8 cellular contexts compared by ENCODE assay signal in the genomic region with DNA sequence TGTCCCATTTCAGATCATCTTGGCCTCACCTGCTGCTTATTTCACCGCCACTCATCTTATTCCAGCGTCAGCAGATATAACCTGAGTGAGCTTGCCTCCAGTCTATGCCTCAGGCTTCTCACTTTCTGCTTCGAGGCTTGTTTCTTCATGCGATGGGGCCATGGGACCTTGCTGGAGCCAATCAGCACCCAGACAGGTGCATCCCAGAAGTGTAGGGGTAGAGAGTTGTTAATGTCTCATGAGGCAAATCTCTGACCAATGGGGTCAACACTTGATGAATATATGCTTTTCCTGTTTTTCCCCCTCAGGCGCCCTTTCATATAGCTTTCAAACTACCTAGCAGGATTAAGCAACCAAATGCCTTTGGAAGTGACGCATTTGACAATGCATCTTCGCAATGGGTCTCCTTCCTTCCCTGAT.
DNase-seq lines count a peak whose midpoint lies in the region; TF ChIP-seq lines count a peak whose summit lies in the region.

No MANE protein-coding gene starts in this region.

- H3K4me1 ChIP-seq in Loucy (ENCODE audit: insufficient read depth, low read length, poor library complexity, severe bottlenecking) (peaks cover 13% of the 10 kb centered on the region), parathyroid adenoma (peaks cover 5% of the 10 kb centered on the region)

- H3K4me3 ChIP-seq in Loucy (ENCODE audit: low read length, poor library complexity, severe bottlenecking) (peak overlapping the region; percentile 90), choroid plexus epithelial cell (ENCODE audit: low read depth, low read length) (peak overlapping the region; percentile 99), parathyroid adenoma (ENCODE audit: low read depth, low read length) (peak overlapping the region; percentile 96)

- DNase-seq in DMS79 (lab: John Stamatoyannopoulos, UW) (peak; percentile 81), choroid plexus epithelial cell (ENCODE audit: low read depth) (no peak), DMS 273 (lab: John Stamatoyannopoulos, UW; ENCODE audit: unreplicated experiment) (no peak), GM20000 (ENCODE audit: low spot score) (no peak), NCI-H2029 (lab: John Stamatoyannopoulos, UW) (no peak)
- DNase-seq in central memory CD4-positive, alpha-beta T cell, result no peak

- H3K36me3 ChIP-seq in Loucy (ENCODE audit: insufficient read depth, low read length) (no peaks in the 10 kb centered on the region), parathyroid adenoma (ENCODE audit: control insufficient read depth, insufficient read depth, low read length) (no peaks in the 10 kb centered on the region)

- H3K9me3 ChIP-seq in Loucy (ENCODE audit: insufficient read depth, low read depth, low read length) (no peaks in the 10 kb centered on the region), parathyroid adenoma (ENCODE audit: control insufficient read depth, low read length) (no peaks in the 10 kb centered on the region)

- H3K9ac ChIP-seq in Loucy (ENCODE audit: low read depth, low read length, poor library complexity, severe bottlenecking), result peak overlapping the region; percentile 69
- no peak overlapping the region for H3K9ac ChIP-seq in parathyroid adenoma

- H2AFZ ChIP-seq in Loucy (ENCODE audit: low read length), result peak overlapping the region; percentile 94
- peak overlapping the region; percentile 76 for H2AFZ ChIP-seq in parathyroid adenoma

- H3K4me2 ChIP-seq in Loucy (ENCODE audit: low read depth, low read length, poor library complexity, severe bottlenecking), result peak overlapping the region; percentile 82
- peak overlapping the region; percentile 70 for H3K4me2 ChIP-seq in parathyroid adenoma (ENCODE audit: low read length)

- H3F3A ChIP-seq in Loucy (ENCODE audit: low read depth), result no peaks in the 10 kb centered on the region

- H3K9me2 ChIP-seq in Loucy (replicated peaks; ENCODE audit: low read depth, low read length), result no peaks in the 10 kb centered on the region

- TF ChIP-seq CTCF in Loucy (conservative IDR thresholded peaks at IDR 0.05; ENCODE audit: low read length), result no peak
- no peak for TF ChIP-seq CTCF in choroid plexus epithelial cell (conservative IDR thresholded peaks at IDR 0.05; ENCODE audit: low read depth, low read length)
- no peak for TF ChIP-seq CTCF in parathyroid adenoma (IDR thresholded peaks at IDR 0.05)
- TF ChIP-seq CTCF in GM20000 (IDR thresholded peaks at IDR 0.05; ENCODE audit: extremely low read depth, missing control alignments), result no peak

- H3K27me3 ChIP-seq in Loucy (ENCODE audit: insufficient read depth, low read length, poor library complexity, severe bottlenecking), result no peaks in the 10 kb centered on the region
- no peaks in the 10 kb centered on the region for H3K27me3 ChIP-seq in parathyroid adenoma (ENCODE audit: control insufficient read depth, insufficient read depth, low read length)

- no peaks in the 10 kb centered on the region for H4K20me1 ChIP-seq in Loucy (ENCODE audit: insufficient read depth, low read length, poor library complexity, severe bottlenecking)

- no peaks in the 10 kb centered on the region; the same call in 1 of the 2 replicates for H3K79me2 ChIP-seq in Loucy (ENCODE audit: insufficient read depth, low read length)
- H3K79me2 ChIP-seq in parathyroid adenoma, result no peaks in the 10 kb centered on the region

- H3K27ac ChIP-seq in parathyroid adenoma, result no peak overlapping the region
